Comparison of ENCODE assay signal across 1 cellular context in genomic region chr16:11202260-11203091, GRCh38.
TF ChIP-seq lines count a peak whose summit lies in the region.

No MANE protein-coding gene starts in this region.

TF ChIP-seq in GM23338, 12 proteins besides CTCF, POLR2A, EP300 and RAD21 (continued from another document):
- TF ChIP-seq, protein P1, sequence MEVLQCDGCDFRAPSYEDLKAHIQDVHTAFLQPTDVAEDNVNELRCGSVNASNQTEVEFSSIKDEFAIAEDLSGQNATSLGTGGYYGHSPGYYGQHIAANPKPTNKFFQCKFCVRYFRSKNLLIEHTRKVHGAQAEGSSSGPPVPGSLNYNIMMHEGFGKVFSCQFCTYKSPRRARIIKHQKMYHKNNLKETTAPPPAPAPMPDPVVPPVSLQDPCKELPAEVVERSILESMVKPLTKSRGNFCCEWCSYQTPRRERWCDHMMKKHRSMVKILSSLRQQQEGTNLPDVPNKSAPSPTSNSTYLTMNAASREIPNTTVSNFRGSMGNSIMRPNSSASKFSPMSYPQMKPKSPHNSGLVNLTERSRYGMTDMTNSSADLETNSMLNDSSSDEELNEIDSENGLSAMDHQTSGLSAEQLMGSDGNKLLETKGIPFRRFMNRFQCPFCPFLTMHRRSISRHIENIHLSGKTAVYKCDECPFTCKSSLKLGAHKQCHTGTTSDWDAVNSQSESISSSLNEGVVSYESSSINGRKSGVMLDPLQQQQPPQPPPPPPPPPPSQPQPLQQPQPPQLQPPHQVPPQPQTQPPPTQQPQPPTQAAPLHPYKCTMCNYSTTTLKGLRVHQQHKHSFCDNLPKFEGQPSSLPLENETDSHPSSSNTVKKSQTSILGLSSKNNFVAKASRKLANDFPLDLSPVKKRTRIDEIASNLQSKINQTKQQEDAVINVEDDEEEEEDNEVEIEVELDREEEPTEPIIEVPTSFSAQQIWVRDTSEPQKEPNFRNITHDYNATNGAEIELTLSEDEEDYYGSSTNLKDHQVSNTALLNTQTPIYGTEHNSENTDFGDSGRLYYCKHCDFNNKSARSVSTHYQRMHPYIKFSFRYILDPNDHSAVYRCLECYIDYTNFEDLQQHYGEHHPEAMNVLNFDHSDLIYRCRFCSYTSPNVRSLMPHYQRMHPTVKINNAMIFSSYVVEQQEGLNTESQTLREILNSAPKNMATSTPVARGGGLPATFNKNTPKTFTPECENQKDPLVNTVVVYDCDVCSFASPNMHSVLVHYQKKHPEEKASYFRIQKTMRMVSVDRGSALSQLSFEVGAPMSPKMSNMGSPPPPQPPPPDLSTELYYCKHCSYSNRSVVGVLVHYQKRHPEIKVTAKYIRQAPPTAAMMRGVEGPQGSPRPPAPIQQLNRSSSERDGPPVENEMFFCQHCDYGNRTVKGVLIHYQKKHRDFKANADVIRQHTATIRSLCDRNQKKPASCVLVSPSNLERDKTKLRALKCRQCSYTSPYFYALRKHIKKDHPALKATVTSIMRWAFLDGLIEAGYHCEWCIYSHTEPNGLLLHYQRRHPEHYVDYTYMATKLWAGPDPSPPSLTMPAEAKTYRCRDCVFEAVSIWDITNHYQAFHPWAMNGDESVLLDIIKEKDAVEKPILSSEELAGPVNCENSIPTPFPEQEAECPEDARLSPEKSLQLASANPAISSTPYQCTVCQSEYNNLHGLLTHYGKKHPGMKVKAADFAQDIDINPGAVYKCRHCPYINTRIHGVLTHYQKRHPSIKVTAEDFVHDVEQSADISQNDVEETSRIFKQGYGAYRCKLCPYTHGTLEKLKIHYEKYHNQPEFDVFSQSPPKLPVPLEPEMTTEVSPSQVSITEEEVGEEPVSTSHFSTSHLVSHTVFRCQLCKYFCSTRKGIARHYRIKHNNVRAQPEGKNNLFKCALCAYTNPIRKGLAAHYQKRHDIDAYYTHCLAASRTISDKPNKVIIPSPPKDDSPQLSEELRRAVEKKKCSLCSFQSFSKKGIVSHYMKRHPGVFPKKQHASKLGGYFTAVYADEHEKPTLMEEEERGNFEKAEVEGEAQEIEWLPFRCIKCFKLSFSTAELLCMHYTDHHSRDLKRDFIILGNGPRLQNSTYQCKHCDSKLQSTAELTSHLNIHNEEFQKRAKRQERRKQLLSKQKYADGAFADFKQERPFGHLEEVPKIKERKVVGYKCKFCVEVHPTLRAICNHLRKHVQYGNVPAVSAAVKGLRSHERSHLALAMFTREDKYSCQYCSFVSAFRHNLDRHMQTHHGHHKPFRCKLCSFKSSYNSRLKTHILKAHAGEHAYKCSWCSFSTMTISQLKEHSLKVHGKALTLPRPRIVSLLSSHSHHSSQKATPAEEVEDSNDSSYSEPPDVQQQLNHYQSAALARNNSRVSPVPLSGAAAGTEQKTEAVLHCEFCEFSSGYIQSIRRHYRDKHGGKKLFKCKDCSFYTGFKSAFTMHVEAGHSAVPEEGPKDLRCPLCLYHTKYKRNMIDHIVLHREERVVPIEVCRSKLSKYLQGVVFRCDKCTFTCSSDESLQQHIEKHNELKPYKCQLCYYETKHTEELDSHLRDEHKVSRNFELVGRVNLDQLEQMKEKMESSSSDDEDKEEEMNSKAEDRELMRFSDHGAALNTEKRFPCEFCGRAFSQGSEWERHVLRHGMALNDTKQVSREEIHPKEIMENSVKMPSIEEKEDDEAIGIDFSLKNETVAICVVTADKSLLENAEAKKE (CRISPR knock-in tag; IDR thresholded peaks at IDR 0.05), result no peak
- TF ChIP-seq EZH2 (IDR thresholded peaks at IDR 0.05; ENCODE audit: low read depth, unreplicated experiment) (no peak), NANOG (IDR thresholded peaks at IDR 0.05; ENCODE audit: borderline replicate concordance) (no peak)
- TF ChIP-seq, protein P2, sequence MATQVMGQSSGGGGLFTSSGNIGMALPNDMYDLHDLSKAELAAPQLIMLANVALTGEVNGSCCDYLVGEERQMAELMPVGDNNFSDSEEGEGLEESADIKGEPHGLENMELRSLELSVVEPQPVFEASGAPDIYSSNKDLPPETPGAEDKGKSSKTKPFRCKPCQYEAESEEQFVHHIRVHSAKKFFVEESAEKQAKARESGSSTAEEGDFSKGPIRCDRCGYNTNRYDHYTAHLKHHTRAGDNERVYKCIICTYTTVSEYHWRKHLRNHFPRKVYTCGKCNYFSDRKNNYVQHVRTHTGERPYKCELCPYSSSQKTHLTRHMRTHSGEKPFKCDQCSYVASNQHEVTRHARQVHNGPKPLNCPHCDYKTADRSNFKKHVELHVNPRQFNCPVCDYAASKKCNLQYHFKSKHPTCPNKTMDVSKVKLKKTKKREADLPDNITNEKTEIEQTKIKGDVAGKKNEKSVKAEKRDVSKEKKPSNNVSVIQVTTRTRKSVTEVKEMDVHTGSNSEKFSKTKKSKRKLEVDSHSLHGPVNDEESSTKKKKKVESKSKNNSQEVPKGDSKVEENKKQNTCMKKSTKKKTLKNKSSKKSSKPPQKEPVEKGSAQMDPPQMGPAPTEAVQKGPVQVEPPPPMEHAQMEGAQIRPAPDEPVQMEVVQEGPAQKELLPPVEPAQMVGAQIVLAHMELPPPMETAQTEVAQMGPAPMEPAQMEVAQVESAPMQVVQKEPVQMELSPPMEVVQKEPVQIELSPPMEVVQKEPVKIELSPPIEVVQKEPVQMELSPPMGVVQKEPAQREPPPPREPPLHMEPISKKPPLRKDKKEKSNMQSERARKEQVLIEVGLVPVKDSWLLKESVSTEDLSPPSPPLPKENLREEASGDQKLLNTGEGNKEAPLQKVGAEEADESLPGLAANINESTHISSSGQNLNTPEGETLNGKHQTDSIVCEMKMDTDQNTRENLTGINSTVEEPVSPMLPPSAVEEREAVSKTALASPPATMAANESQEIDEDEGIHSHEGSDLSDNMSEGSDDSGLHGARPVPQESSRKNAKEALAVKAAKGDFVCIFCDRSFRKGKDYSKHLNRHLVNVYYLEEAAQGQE (IDR thresholded peaks at IDR 0.05; ENCODE audit: unreplicated experiment), result no peak
TF ChIP-seq in GM23338: peak in this region for 0.
